Comparison of ENCODE assay signal across 16 cellular contexts in the genomic region with DNA sequence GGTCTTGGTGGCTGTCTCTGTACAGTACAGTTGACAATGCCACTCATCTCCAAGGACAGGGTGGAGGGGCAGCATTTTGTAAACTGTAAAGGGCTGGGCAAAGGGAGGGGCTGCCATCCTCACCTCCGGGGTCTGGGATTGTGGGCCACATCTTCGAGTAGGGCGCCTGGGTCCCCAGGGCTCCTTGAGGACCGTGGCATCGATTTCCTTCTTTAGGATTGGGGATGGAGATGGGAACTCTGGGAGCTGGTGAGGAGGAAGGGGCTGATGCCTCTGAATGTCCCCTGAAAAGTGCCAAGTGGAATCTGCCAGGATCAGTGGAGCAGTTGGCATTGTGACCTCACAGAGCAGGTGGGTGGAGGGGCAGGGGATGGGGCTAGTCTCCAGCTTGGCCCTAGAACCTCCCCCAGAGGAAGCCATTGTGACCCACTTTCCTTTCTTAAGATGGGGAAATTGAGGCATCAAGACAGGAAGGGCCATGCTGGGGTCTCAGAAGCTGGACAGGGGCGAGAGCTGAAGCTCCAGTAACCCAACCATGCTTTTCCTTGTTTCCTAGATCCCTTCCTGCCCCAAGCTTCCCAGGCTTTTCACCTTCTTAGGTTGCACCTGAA. TPM values are rescaled to one million over a fixed set of nuclear protein-coding genes. Genes with fewer than 3 reads are reported as not detected.
DNase-seq lines count a peak whose midpoint lies in the region; ATAC-seq, FAIRE-seq and TF ChIP-seq lines count a peak whose summit lies in the region.
"Had no signal": no experiment of that assay in that cellular context is flagged by ENCODE, and none has a peak within 500 bp of the region (broad histone marks: within the 10 kb centered on the region; RNA-seq: fewer than 3 reads in every experiment).

A gene with protein sequence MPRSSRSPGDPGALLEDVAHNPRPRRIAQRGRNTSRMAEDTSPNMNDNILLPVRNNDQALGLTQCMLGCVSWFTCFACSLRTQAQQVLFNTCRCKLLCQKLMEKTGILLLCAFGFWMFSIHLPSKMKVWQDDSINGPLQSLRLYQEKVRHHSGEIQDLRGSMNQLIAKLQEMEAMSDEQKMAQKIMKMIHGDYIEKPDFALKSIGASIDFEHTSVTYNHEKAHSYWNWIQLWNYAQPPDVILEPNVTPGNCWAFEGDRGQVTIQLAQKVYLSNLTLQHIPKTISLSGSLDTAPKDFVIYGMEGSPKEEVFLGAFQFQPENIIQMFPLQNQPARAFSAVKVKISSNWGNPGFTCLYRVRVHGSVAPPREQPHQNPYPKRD (minus strand): TSS at position 293 of the 611 bp plus-strand sequence. CDS start 93 bp downstream, at position 200.

- peak within 1 kb of the TSS; percentile 54 for H3K27ac Mint-ChIP-seq in activated naive CD8-positive, alpha-beta T cell treated with anti-CD3 and anti-CD28 coated beads, Interleukin-2, amount 10 ng/mL, durations not matched to agents 7 days and 5 days
- H3K27ac Mint-ChIP-seq in activated naive CD8-positive, alpha-beta T cell treated with anti-CD3 and anti-CD28 coated beads for 36 hours, result no peak within 1 kb of the TSS
- H3K27ac Mint-ChIP-seq in naive thymus-derived CD4-positive, alpha-beta T cell, result peak within 1 kb of the TSS in 5 of 9 donors; percentile 17 to 66 (median 38)

- no peak for FAIRE-seq in frontal cortex (lab: Jason Lieb, UNC)
- FAIRE-seq: H54 had no signal

- no peaks in the 10 kb centered on the region for H3K9me3 ChIP-seq in KOPT-K1 (ENCODE audit: insufficient read depth, low read length, poor library complexity, severe bottlenecking)
- peaks cover 0 to 3% (median 0%) of the 10 kb centered on the region in 3 experiments for H3K9me3 ChIP-seq in naive thymus-derived CD4-positive, alpha-beta T cell (ENCODE audit: control insufficient read depth in 2 of 3, low read length in 3 of 3)
- H3K9me3 ChIP-seq in testis, result no peaks in the 10 kb centered on the region

- peaks cover 0 to 20% of the 10 kb centered on the region in 2 donors for H3K4me1 ChIP-seq in naive thymus-derived CD4-positive, alpha-beta T cell (ENCODE audit: control insufficient read depth in 2 of 2, insufficient read depth in 2 of 2, low read length in 2 of 2)
- H3K4me1 ChIP-seq in testis, result no peaks in the 10 kb centered on the region

- intact Hi-C loops in naive thymus-derived CD4-positive, alpha-beta T cell (cut with micrococcal nuclease), result no loop called here
- intact Hi-C loops in testis (cut with DNase I; ENCODE audit: low total_unique reads) (no loop called here), Right ventricle myocardium superior (cut with DNase I) (no loop called here)

- peaks cover 8% of the 10 kb centered on the region for H3K4me1 Mint-ChIP-seq in activated naive CD8-positive, alpha-beta T cell treated with anti-CD3 and anti-CD28 coated beads, Interleukin-2, amount 10 ng/mL, durations not matched to agents 7 days and 5 days
- H3K4me1 Mint-ChIP-seq in activated naive CD8-positive, alpha-beta T cell treated with anti-CD3 and anti-CD28 coated beads for 36 hours, result peaks cover 6% of the 10 kb centered on the region
- H3K4me1 Mint-ChIP-seq in naive thymus-derived CD4-positive, alpha-beta T cell, result peaks cover 3 to 60% (median 41%) of the 10 kb centered on the region in 7 donors
- H3K4me1 Mint-ChIP-seq in activated T-cell treated with anti-CD3 and anti-CD28 coated beads, Interleukin-2, amount 50 U/mL, for 4 hours (ENCODE audit: low read depth), result peaks cover 11% of the 10 kb centered on the region

- no peak for TF ChIP-seq CTCF in testis (IDR thresholded peaks at IDR 0.05)

- no peak within 1 kb of the TSS for H3K4me3 ChIP-seq in naive thymus-derived CD4-positive, alpha-beta T cell (ENCODE audit: low read length)
- H3K4me3 ChIP-seq in testis, result no peak within 1 kb of the TSS
- H3K4me3 ChIP-seq: BLaER1 treated with 17β-estradiol and CSF1 and Interleukin-3, amounts not matched to agents 10 nM and 100 nM had no signal

- no peaks in the 10 kb centered on the region for H3K27me3 ChIP-seq in naive thymus-derived CD4-positive, alpha-beta T cell (ENCODE audit: control insufficient read depth in 2 of 2, insufficient read depth in 2 of 2, low read length in 2 of 2)
- H3K27me3 ChIP-seq in testis, result no peaks in the 10 kb centered on the region
- H3K27me3 ChIP-seq: BLaER1 treated with 17β-estradiol and CSF1 and Interleukin-3, amounts not matched to agents 10 nM and 100 nM had no signal

- TF ChIP-seq POLR2A in testis (IDR thresholded peaks at IDR 0.05), result no peak

- H3K27ac ChIP-seq in KOPT-K1 (ENCODE audit: low read depth, low read length, poor library complexity, severe bottlenecking), result peak within 1 kb of the TSS; percentile 31
- H3K27ac ChIP-seq in naive thymus-derived CD4-positive, alpha-beta T cell (ENCODE audit: low read depth, low read length), result no peak within 1 kb of the TSS
- H3K27ac ChIP-seq in testis, result no peak within 1 kb of the TSS
- H3K27ac ChIP-seq: BLaER1 treated with 17β-estradiol and CSF1 and Interleukin-3, amounts not matched to agents 10 nM and 100 nM; HL-60 had no signal

- H3K4me3 Mint-ChIP-seq in activated naive CD8-positive, alpha-beta T cell treated with anti-CD3 and anti-CD28 coated beads, Interleukin-2, amount 10 ng/mL, durations not matched to agents 7 days and 5 days, result no peak within 1 kb of the TSS
- H3K4me3 Mint-ChIP-seq in activated naive CD8-positive, alpha-beta T cell treated with anti-CD3 and anti-CD28 coated beads for 36 hours, result no peak within 1 kb of the TSS
- H3K4me3 Mint-ChIP-seq in naive thymus-derived CD4-positive, alpha-beta T cell, result no peak within 1 kb of the TSS
- no peak within 1 kb of the TSS for H3K4me3 Mint-ChIP-seq in activated T-cell treated with anti-CD3 and anti-CD28 coated beads, Interleukin-2, amount 50 U/mL, for 4 hours
- H3K4me3 Mint-ChIP-seq: CD4-positive, CD25-positive, alpha-beta regulatory T cell had no signal

- CTCF ChIA-PET in naive thymus-derived CD4-positive, alpha-beta T cell (lab: Charles Lee), result interaction anchor here (0.7 to 2.4 kb wide), 13 partner anchors 11 to 107 kb away, joined by 3 to 19 read pairs (median 5); no protein-coding TSS in a partner anchor

- H3K27me3 Mint-ChIP-seq in activated naive CD8-positive, alpha-beta T cell treated with anti-CD3 and anti-CD28 coated beads, Interleukin-2, amount 10 ng/mL, durations not matched to agents 7 days and 5 days, result no peaks in the 10 kb centered on the region
- H3K27me3 Mint-ChIP-seq in activated naive CD8-positive, alpha-beta T cell treated with anti-CD3 and anti-CD28 coated beads for 36 hours, result no peaks in the 10 kb centered on the region
- no peaks in the 10 kb centered on the region for H3K27me3 Mint-ChIP-seq in naive thymus-derived CD4-positive, alpha-beta T cell
- no peaks in the 10 kb centered on the region for H3K27me3 Mint-ChIP-seq in activated T-cell treated with anti-CD3 and anti-CD28 coated beads, Interleukin-2, amount 50 U/mL, for 4 hours (ENCODE audit: low read depth)
- H3K27me3 Mint-ChIP-seq: CD4-positive, CD25-positive, alpha-beta regulatory T cell had no signal

- peaks cover 4% of the 10 kb centered on the region for H3K36me3 Mint-ChIP-seq in activated naive CD8-positive, alpha-beta T cell treated with anti-CD3 and anti-CD28 coated beads, Interleukin-2, amount 10 ng/mL, durations not matched to agents 7 days and 5 days
- H3K36me3 Mint-ChIP-seq in activated naive CD8-positive, alpha-beta T cell treated with anti-CD3 and anti-CD28 coated beads for 36 hours, result peaks cover 2% of the 10 kb centered on the region
- peaks cover 0 to 3% (median 0%) of the 10 kb centered on the region in 5 donors for H3K36me3 Mint-ChIP-seq in naive thymus-derived CD4-positive, alpha-beta T cell
- peaks cover 2% of the 10 kb centered on the region for H3K36me3 Mint-ChIP-seq in activated T-cell treated with anti-CD3 and anti-CD28 coated beads, Interleukin-2, amount 50 U/mL, for 4 hours (ENCODE audit: insufficient read depth)
- H3K36me3 Mint-ChIP-seq: CD4-positive, CD25-positive, alpha-beta regulatory T cell had no signal

- H3K36me3 ChIP-seq in KOPT-K1 (ENCODE audit: insufficient read depth, low read length) (no peaks in the 10 kb centered on the region), testis (ENCODE audit: low read depth, missing control alignments) (no peaks in the 10 kb centered on the region)
- no peaks in the 10 kb centered on the region for H3K36me3 ChIP-seq in naive thymus-derived CD4-positive, alpha-beta T cell (ENCODE audit: control insufficient read depth in 2 of 3, insufficient read depth in 3 of 3, low read length in 3 of 3)
- H3K36me3 ChIP-seq: BLaER1 treated with 17β-estradiol and CSF1 and Interleukin-3, amounts not matched to agents 10 nM and 100 nM had no signal

- H3K9me3 Mint-ChIP-seq in activated naive CD8-positive, alpha-beta T cell treated with anti-CD3 and anti-CD28 coated beads, Interleukin-2, amount 10 ng/mL, durations not matched to agents 7 days and 5 days, result peaks cover 3% of the 10 kb centered on the region
- peaks cover 3% of the 10 kb centered on the region for H3K9me3 Mint-ChIP-seq in activated naive CD8-positive, alpha-beta T cell treated with anti-CD3 and anti-CD28 coated beads for 36 hours
- H3K9me3 Mint-ChIP-seq in naive thymus-derived CD4-positive, alpha-beta T cell, result peaks cover 0 to 9% (median 0%) of the 10 kb centered on the region in 11 donors
- H3K9me3 Mint-ChIP-seq in activated T-cell treated with anti-CD3 and anti-CD28 coated beads, Interleukin-2, amount 50 U/mL, for 4 hours, result peaks cover 5% of the 10 kb centered on the region

- no peak for ATAC-seq in activated naive CD8-positive, alpha-beta T cell treated with anti-CD3 and anti-CD28 coated beads, Interleukin-2, amount 10 ng/mL, durations not matched to agents 7 days and 5 days (ENCODE audit: low read depth)
- ATAC-seq in naive thymus-derived CD4-positive, alpha-beta T cell, result no peak
- no peak for ATAC-seq in Right ventricle myocardium superior (ENCODE audit: poor library complexity)
- ATAC-seq in activated T-cell treated with anti-CD3 and anti-CD28 coated beads, Interleukin-2, amount 50 U/mL, for 4 hours, result no peak

- no peak for DNase-seq in activated naive CD8-positive, alpha-beta T cell treated with anti-CD3 and anti-CD28 coated beads, Interleukin-2, amount 10 ng/mL, durations not matched to agents 7 days and 5 days
- no peak for DNase-seq in activated naive CD8-positive, alpha-beta T cell treated with anti-CD3 and anti-CD28 coated beads for 36 hours
- DNase-seq in naive thymus-derived CD4-positive, alpha-beta T cell, result no peak
- no peak for DNase-seq in testis
- DNase-seq in Right ventricle myocardium superior, result no peak
- DNase-seq in activated T-cell treated with anti-CD3 and anti-CD28 coated beads, Interleukin-2, amount 50 U/mL, for 4 hours, result no peak
- no peak for DNase-seq in frontal cortex (ENCODE audit: low spot score in 2 of 2)
- DNase-seq: Calu3, DMS 273 treated with DMSO at 0.1 percent for 48 hours had no signal

- POLR2A ChIA-PET in activated naive CD8-positive, alpha-beta T cell treated with anti-CD3 and anti-CD28 coated beads, Interleukin-2, amount 10 ng/mL, durations not matched to agents 7 days and 5 days (lab: Charles Lee), result interaction anchor here (1.4 to 1.7 kb wide), 2 partner anchors 33 to 37 kb away, joined by 5 read pairs; no protein-coding TSS in a partner anchor
- POLR2A ChIA-PET in naive thymus-derived CD4-positive, alpha-beta T cell (lab: Charles Lee), result interaction anchor here (0.9 to 1.2 kb wide), 2 partner anchors 11 to 13 kb away, joined by 3 read pairs; no protein-coding TSS in a partner anchor

- WGBS in testis, 2 donors, result 70 to 89% methylated on average over 4 to 6 of the region's 6 CpGs

RNA-seq across cellular contexts. Expression of the gene that starts here (rescaled TPM):
- not detected for total RNA-seq in activated naive CD8-positive, alpha-beta T cell treated with anti-CD3 and anti-CD28 coated beads, Interleukin-2, amount 10 ng/mL, durations not matched to agents 7 days and 5 days
- total RNA-seq in activated naive CD8-positive, alpha-beta T cell treated with anti-CD3 and anti-CD28 coated beads for 36 hours, result not detected
- total RNA-seq in naive thymus-derived CD4-positive, alpha-beta T cell, result not detected
- not detected for polyA plus RNA-seq in naive thymus-derived CD4-positive, alpha-beta T cell
- total RNA-seq in testis (10 to 100 TPM; 19.0 to 29.1 TPM), Right ventricle myocardium superior (not detected), frontal cortex (not detected)
- polyA plus RNA-seq in testis (ENCODE audit: insufficient read depth, low read depth, low replicate concordance), result 59.7 TPM
- total RNA-seq in activated T-cell treated with anti-CD3 and anti-CD28 coated beads, Interleukin-2, amount 50 U/mL, for 4 hours, result not detected
- total RNA-seq: A172; Calu3; CD4-positive, CD25-positive, alpha-beta regulatory T cell; Daoy had no signal
- polyA plus RNA-seq: CD4-positive, CD25-positive, alpha-beta regulatory T cell had no signal

Comparison
In these comparisons a context has a peak if more than half of its experiments do, and no peak if none do; other contexts are left out.
1. RNA of the gene that starts here (total RNA-seq): 19.0 to 29.1 TPM in testis; not detected in activated naive CD8-positive, alpha-beta T cell treated with anti-CD3 and anti-CD28 coated beads, Interleukin-2, amount 10 ng/mL, durations not matched to agents 7 days and 5 days, not detected in activated naive CD8-positive, alpha-beta T cell treated with anti-CD3 and anti-CD28 coated beads for 36 hours, not detected in naive thymus-derived CD4-positive, alpha-beta T cell, not detected in Right ventricle myocardium superior (single experiment), not detected in activated T-cell treated with anti-CD3 and anti-CD28 coated beads, Interleukin-2, amount 50 U/mL, for 4 hours and not detected in frontal cortex (single experiment); every median in the first group is over 10 times any median in the second.
2. RNA of the gene that starts here (polyA plus RNA-seq): 59.7 TPM in testis (single experiment); not detected in naive thymus-derived CD4-positive, alpha-beta T cell; every median in the first group is over 10 times any median in the second.